ENCODE assay signal across 3 cellular contexts in the genomic region with DNA sequence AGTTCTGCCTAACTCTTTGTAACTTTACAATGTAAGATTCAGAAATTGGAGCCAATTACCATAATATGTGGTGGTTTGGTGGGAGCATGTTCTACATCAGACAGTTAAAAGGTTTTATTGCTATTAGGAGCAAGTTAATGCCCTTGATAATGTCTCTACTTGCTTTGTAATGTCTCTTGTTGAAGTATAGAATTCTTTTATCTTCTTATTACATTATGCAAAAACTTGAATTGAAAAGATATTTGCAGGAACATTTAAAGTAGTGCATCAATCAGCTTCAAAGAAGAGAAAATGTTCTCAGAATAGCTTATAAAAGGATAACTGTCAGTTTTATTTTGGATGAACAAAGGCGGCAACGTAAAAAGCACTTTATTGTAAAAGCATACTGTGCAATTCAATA.
TF ChIP-seq lines count a peak whose summit lies in the region.

No MANE protein-coding gene starts in this region.

TF ChIP-seq in SK-N-SH, 30 proteins besides CTCF, POLR2A, EP300 and RAD21 (continued from another document):
- TF ChIP-seq USF1 (IDR thresholded peaks at IDR 0.05; ENCODE audit: borderline replicate concordance, low read depth): no peak
- no peak for TF ChIP-seq JUND (IDR thresholded peaks at IDR 0.05)

TF ChIP-seq in neural cell, 6 proteins besides CTCF, POLR2A, EP300 and RAD21 (continued from another document):
- TF ChIP-seq, protein P1, sequence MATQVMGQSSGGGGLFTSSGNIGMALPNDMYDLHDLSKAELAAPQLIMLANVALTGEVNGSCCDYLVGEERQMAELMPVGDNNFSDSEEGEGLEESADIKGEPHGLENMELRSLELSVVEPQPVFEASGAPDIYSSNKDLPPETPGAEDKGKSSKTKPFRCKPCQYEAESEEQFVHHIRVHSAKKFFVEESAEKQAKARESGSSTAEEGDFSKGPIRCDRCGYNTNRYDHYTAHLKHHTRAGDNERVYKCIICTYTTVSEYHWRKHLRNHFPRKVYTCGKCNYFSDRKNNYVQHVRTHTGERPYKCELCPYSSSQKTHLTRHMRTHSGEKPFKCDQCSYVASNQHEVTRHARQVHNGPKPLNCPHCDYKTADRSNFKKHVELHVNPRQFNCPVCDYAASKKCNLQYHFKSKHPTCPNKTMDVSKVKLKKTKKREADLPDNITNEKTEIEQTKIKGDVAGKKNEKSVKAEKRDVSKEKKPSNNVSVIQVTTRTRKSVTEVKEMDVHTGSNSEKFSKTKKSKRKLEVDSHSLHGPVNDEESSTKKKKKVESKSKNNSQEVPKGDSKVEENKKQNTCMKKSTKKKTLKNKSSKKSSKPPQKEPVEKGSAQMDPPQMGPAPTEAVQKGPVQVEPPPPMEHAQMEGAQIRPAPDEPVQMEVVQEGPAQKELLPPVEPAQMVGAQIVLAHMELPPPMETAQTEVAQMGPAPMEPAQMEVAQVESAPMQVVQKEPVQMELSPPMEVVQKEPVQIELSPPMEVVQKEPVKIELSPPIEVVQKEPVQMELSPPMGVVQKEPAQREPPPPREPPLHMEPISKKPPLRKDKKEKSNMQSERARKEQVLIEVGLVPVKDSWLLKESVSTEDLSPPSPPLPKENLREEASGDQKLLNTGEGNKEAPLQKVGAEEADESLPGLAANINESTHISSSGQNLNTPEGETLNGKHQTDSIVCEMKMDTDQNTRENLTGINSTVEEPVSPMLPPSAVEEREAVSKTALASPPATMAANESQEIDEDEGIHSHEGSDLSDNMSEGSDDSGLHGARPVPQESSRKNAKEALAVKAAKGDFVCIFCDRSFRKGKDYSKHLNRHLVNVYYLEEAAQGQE (IDR thresholded peaks at IDR 0.05; ENCODE audit: borderline replicate concordance): no peak
- no peak for TF ChIP-seq TAF1 (IDR thresholded peaks at IDR 0.05; ENCODE audit: low read depth)

TF ChIP-seq in GM23338, 12 proteins besides CTCF, POLR2A, EP300 and RAD21:
- TF ChIP-seq, protein P1 (IDR thresholded peaks at IDR 0.05; ENCODE audit: unreplicated experiment): no peak
- no peak for TF ChIP-seq ZNF114 (CRISPR knock-in tag; IDR thresholded peaks at IDR 0.05)
